8 cellular contexts compared by ENCODE assay signal in genomic region chr17:38322156-38322779, GRCh38. TPM values are rescaled to one million over a fixed set of nuclear protein-coding genes. Genes with fewer than 3 reads are reported as not detected.
DNase-seq lines count a peak whose midpoint lies in the region; ATAC-seq, FAIRE-seq and TF ChIP-seq lines count a peak whose summit lies in the region.

No MANE protein-coding gene starts in this region.

- DNase-seq in AG10803 (ENCODE audit: low read depth) (peak; percentile 39), GM19239 (ENCODE audit: insufficient read length, low spot score) (peak; percentile 74), RCC 7860 (ENCODE audit: low spot score) (peak; percentile 7), frontal cortex (ENCODE audit: low spot score in 2 of 2) (peak; percentile 55 to 71), psoas muscle (peak; percentile 64 to 78)

- WGBS in psoas muscle, 3 donors, result 16 to 23% (median 23%) methylated on average over 8 of the region's 8 CpGs

- H3K27ac ChIP-seq in psoas muscle, result no peak overlapping the region

- FAIRE-seq in GM19239 (lab: Jason Lieb, UNC), result no peak
- FAIRE-seq in RCC 7860 (lab: Jason Lieb, UNC), result no peak
- no peak for FAIRE-seq in frontal cortex (lab: Jason Lieb, UNC)

- H3K9me3 ChIP-seq in psoas muscle, result no peaks in the 10 kb centered on the region

- H3K27me3 ChIP-seq in psoas muscle (ENCODE audit: insufficient read depth in 3 of 3, low read length in 2 of 3), result no peaks in the 10 kb centered on the region

- no peak overlapping the region for H3K4me3 Mint-ChIP-seq in activated T-helper 17 cell treated with anti-CD3 and anti-CD28 coated beads, Interleukin-2, amount 50 U/mL, for 72 hours

- no peaks in the 10 kb centered on the region for H3K4me1 ChIP-seq in psoas muscle

- no peaks in the 10 kb centered on the region for H3K27me3 Mint-ChIP-seq in activated T-helper 17 cell treated with anti-CD3 and anti-CD28 coated beads, Interleukin-2, amount 50 U/mL, for 72 hours

- H3K4me3 ChIP-seq in AG10803 (ENCODE audit: low read length), result no peak overlapping the region
- no peak overlapping the region for H3K4me3 ChIP-seq in psoas muscle

- H3K36me3 Mint-ChIP-seq in activated T-helper 17 cell treated with anti-CD3 and anti-CD28 coated beads, Interleukin-2, amount 50 U/mL, for 72 hours (ENCODE audit: low read depth), result peaks cover 63% of the 10 kb centered on the region

- H3K4me1 Mint-ChIP-seq in activated T-helper 17 cell treated with anti-CD3 and anti-CD28 coated beads, Interleukin-2, amount 50 U/mL, for 72 hours, result peaks cover 4% of the 10 kb centered on the region

- no peak overlapping the region for H3K27ac Mint-ChIP-seq in activated T-helper 17 cell treated with anti-CD3 and anti-CD28 coated beads, Interleukin-2, amount 50 U/mL, for 72 hours

- peaks cover 3 to 48% of the 10 kb centered on the region in 2 donors for H3K36me3 ChIP-seq in psoas muscle (ENCODE audit: insufficient read depth in 1 of 2, low read depth in 1 of 2)

- ATAC-seq in activated T-helper 17 cell treated with anti-CD3 and anti-CD28 coated beads, Interleukin-2, amount 50 U/mL, for 72 hours (replicated peaks), result peak; percentile 83
- ATAC-seq in psoas muscle (peak; percentile 75 to 88 (median 80)), GM21381 (IDR thresholded peaks at IDR 0.05; ENCODE audit: unreplicated experiment) (no peak), HG03378 (IDR thresholded peaks at IDR 0.05; ENCODE audit: unreplicated experiment) (no peak)

- H3K9me3 Mint-ChIP-seq in activated T-helper 17 cell treated with anti-CD3 and anti-CD28 coated beads, Interleukin-2, amount 50 U/mL, for 72 hours, result no peaks in the 10 kb centered on the region

- TF ChIP-seq CTCF in AG10803 (conservative IDR thresholded peaks at IDR 0.05; ENCODE audit: low read length) (peak; percentile 67), psoas muscle (IDR thresholded peaks at IDR 0.05) (peak; percentile 78)

- intact Hi-C loops in psoas muscle (cut with DNase I), result no loop called here

RNA-seq across cellular contexts. Expression of gene GPR179, which starts 21.5 kb away (rescaled TPM):
- under 1 TPM in 1 of 2 donors, not detected in 1; 0.26 TPM for total RNA-seq in activated T-helper 17 cell treated with anti-CD3 and anti-CD28 coated beads, Interleukin-2, amount 50 U/mL, for 72 hours
- total RNA-seq in frontal cortex, result 1.2 TPM
- 1 to 10 TPM in 2 of 4 donors, under 1 TPM in 2; 0.42 to 2.5 (median 0.91) TPM for total RNA-seq in psoas muscle
- polyA plus RNA-seq in psoas muscle, result under 1 TPM; 0.07 to 0.70 (median 0.09) TPM

RNA-seq across cellular contexts. Expression of gene MRPL45, which starts 25.3 kb away (rescaled TPM):
- total RNA-seq in activated T-helper 17 cell treated with anti-CD3 and anti-CD28 coated beads, Interleukin-2, amount 50 U/mL, for 72 hours, result 10 to 100 TPM; 52.4 to 66.0 TPM
- total RNA-seq in frontal cortex, result 36.3 TPM
- total RNA-seq in psoas muscle, result 10 to 100 TPM; 36.0 to 55.5 (median 46.7) TPM
- 100 to 1,000 TPM in 1 of 3 donors, 10 to 100 TPM in 2; 49.2 to 132 (median 67.7) TPM for polyA plus RNA-seq in psoas muscle

RNA-seq across cellular contexts. Expression of gene SOCS7, which starts 29.4 kb away (rescaled TPM):
- 10 to 100 TPM; 20.8 to 24.4 TPM for total RNA-seq in activated T-helper 17 cell treated with anti-CD3 and anti-CD28 coated beads, Interleukin-2, amount 50 U/mL, for 72 hours
- 51.0 TPM for total RNA-seq in frontal cortex
- total RNA-seq in psoas muscle, result 10 to 100 TPM; 21.1 to 26.5 (median 24.5) TPM
- 10 to 100 TPM in 1 of 3 donors, 1 to 10 TPM in 2; 6.6 to 28.9 (median 7.2) TPM for polyA plus RNA-seq in psoas muscle

Comparison
In these comparisons a context has a peak if more than half of its experiments do, and no peak if none do; other contexts are left out.
1. DNase-seq: peak in every context shown above with its lines; median percentile 74 in GM19239; 71 in psoas muscle; 63 in frontal cortex; 39 in AG10803; 7 in RCC 7860.
2. ATAC-seq: peak in activated T-helper 17 cell treated with anti-CD3 and anti-CD28 coated beads, Interleukin-2, amount 50 U/mL, for 72 hours (single experiment) and psoas muscle (4 of 4); none in GM21381 (single experiment) and HG03378 (single experiment).